In the genomic region with DNA sequence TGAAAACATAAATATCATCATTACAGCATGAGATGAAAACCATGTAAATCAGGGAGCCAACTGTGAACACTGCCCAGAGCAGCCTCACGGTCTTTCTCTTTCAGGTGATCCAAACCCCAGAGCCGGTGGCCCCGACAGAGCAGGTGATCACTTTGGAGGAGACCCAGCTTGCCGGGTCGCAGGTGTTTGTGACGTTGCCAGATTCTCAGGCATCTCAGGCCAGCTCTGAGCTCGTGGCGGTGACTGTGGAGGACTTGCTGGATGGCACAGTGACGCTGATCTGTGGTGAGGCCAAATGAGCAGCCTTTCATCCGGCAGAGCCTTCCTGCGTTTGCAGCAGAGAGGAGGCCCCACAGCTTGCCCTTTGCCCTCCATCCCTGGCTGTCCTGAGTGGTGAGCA, we compare ENCODE assay signal across 39 cellular contexts. TPM values are rescaled to one million over a fixed set of nuclear protein-coding genes. Genes with fewer than 3 reads are reported as not detected.
"Had no signal": no experiment of that assay in that cellular context is flagged by ENCODE, and none has a peak within 500 bp of the region (broad histone marks: within the 10 kb centered on the region; RNA-seq: fewer than 3 reads in every experiment).

No MANE protein-coding gene starts in this region.

- H3K9me3 ChIP-seq: ascending aorta, breast epithelium, Peyer's patch had no signal

- DNase-seq: activated CD4-positive, alpha-beta memory T cell treated with anti-CD3 and anti-CD28 coated beads, Interleukin-2, amount 10 ng/mL, durations not matched to agents 7 days and 5 days; activated CD4-positive, alpha-beta T cell treated with anti-CD3 and anti-CD28 coated beads for 1 hour; activated CD4-positive, alpha-beta T cell treated with anti-CD3 and anti-CD28 coated beads for 48 hours; activated CD4-positive, CD25-positive, alpha-beta regulatory T cell; activated CD8-positive, alpha-beta memory T cell treated with anti-CD3 and anti-CD28 coated beads for 24 hours; activated CD8-positive, alpha-beta memory T cell treated with anti-CD3 and anti-CD28 coated beads, Interleukin-2, amount 10 ng/mL, durations not matched to agents 7 days and 5 days; activated CD8-positive, alpha-beta memory T cell treated with anti-CD3 and anti-CD28 coated beads, Interleukin-2, amount 50 U/mL, for 48 hours; activated effector memory CD4-positive, alpha-beta T cell treated with Interleukin-2 at 50 U/mL for 16 hours; activated naive CD4-positive, alpha-beta T cell treated with anti-CD3 and anti-CD28 coated beads, Interleukin-2, amount 50 U/mL, for 16 hours; activated naive CD8-positive, alpha-beta T cell treated with anti-CD3 and anti-CD28 coated beads, Interleukin-2, amount 10 ng/mL, durations not matched to agents 7 days and 5 days; activated T-cell treated with anti-CD3 and anti-CD28 coated beads, Interleukin-2, amount 50 U/mL, for 48 hours; amygdala; IMR-90; NCI-H1436; NCI-H1694; NCI-H2029 treated with DMSO at 0.1 percent for 48 hours; NCI-H2107; NCI-H2171; NCI-H226; NCI-H446 treated with DMSO at 0.1 percent for 48 hours; NCI-H524; NCI-H69; NCI-H82; NK-92 treated with Interleukin-12 subunit alpha and Interleukin-12 subunit beta, amount 100 ng/mL, for 24 hours; PC-3; Peyer's patch; RPMI8226; SIG-M5; T-cell; T-helper 17 cell; T-helper 9 cell; WERI-Rb-1 had no signal

- H3K27me3 ChIP-seq: ascending aorta, breast epithelium, Peyer's patch had no signal

- H3K27ac ChIP-seq: ascending aorta, breast epithelium, Peyer's patch, WERI-Rb-1 had no signal

- H3K4me3 ChIP-seq: ascending aorta, breast epithelium, K562, Peyer's patch had no signal

- H3K4me1 ChIP-seq: breast epithelium had no signal

- ATAC-seq: activated CD8-positive, alpha-beta memory T cell treated with anti-CD3 and anti-CD28 coated beads, Interleukin-2, amount 10 ng/mL, durations not matched to agents 7 days and 5 days; K562; PC-3; SK-N-SH treated with all-trans-retinoic acid at 6 μM for 48 hours; T-cell; T-helper 17 cell had no signal

- FAIRE-seq: K562 had no signal

RNA-seq across cellular contexts. Expression of gene EPHA8, which starts 37.2 kb away (rescaled TPM):
- total RNA-seq: activated CD4-positive, alpha-beta memory T cell treated with anti-CD3 and anti-CD28 coated beads, Interleukin-2, amount 10 ng/mL, durations not matched to agents 7 days and 5 days; activated CD8-positive, alpha-beta memory T cell treated with anti-CD3 and anti-CD28 coated beads, Interleukin-2, amount 10 ng/mL, durations not matched to agents 7 days and 5 days; activated naive CD8-positive, alpha-beta T cell treated with anti-CD3 and anti-CD28 coated beads, Interleukin-2, amount 10 ng/mL, durations not matched to agents 7 days and 5 days; ascending aorta; breast epithelium; chondrocyte; IMR-90; K562; M059J; Peyer's patch; SK-MEL-5; T-helper 17 cell had no signal
- polyA plus RNA-seq: IMR-90, K562 had no signal
